ENCODE assay signal across 1 cellular context in genomic region chr1:15155760-15156743, GRCh38.
TF ChIP-seq lines count a peak whose summit lies in the region.

No MANE protein-coding gene starts in this region.

TF ChIP-seq in GM12878, 131 proteins besides CTCF, POLR2A, EP300 and RAD21 (continued from another document and continues in another):
- no peak for TF ChIP-seq CBX3 (IDR thresholded peaks at IDR 0.05; ENCODE audit: borderline replicate concordance, low read depth)
- no peak for TF ChIP-seq NR2C2 (IDR thresholded peaks at IDR 0.05; ENCODE audit: borderline replicate concordance, control insufficient read depth, insufficient read length, low read depth)
- no peak for TF ChIP-seq LARP7 (IDR thresholded peaks at IDR 0.05)
- TF ChIP-seq ZNF274 (IDR thresholded peaks at IDR 0.05; ENCODE audit: insufficient read depth, insufficient read length), result no peak
- no peak for TF ChIP-seq TBL1XR1 (IDR thresholded peaks at IDR 0.05; ENCODE audit: low read depth, low read length)
- no peak for TF ChIP-seq SRF (IDR thresholded peaks at IDR 0.05; ENCODE audit: low read depth in 2 of 2, low read length in 2 of 2)
- TF ChIP-seq CEBPB (IDR thresholded peaks at IDR 0.05; ENCODE audit: borderline replicate concordance in 1 of 2, low read depth in 2 of 2, low read length in 2 of 2), result no peak
- TF ChIP-seq SIX5 (IDR thresholded peaks at IDR 0.05; ENCODE audit: low read depth, low read length, severe bottlenecking), result no peak
- no peak for TF ChIP-seq TCF7 (IDR thresholded peaks at IDR 0.05; ENCODE audit: borderline replicate concordance)
- peak; percentile 15; the same call in 1 of the 2 replicates for TF ChIP-seq NFIC (IDR thresholded peaks at IDR 0.05; ENCODE audit: low read depth, low read length)
- TF ChIP-seq ATF3 (IDR thresholded peaks at IDR 0.05; ENCODE audit: borderline replicate concordance, extremely low read depth, low read depth, low read length), result no peak
- no peak for TF ChIP-seq EGR1 (IDR thresholded peaks at IDR 0.05; ENCODE audit: borderline replicate concordance in 1 of 2, low read depth in 2 of 2, low read length in 2 of 2)
- TF ChIP-seq IKZF1 (conservative IDR thresholded peaks at IDR 0.05), result peak; percentile 71
- no peak for TF ChIP-seq SREBF2 (IDR thresholded peaks at IDR 0.05; ENCODE audit: low read length)
- TF ChIP-seq KDM1A (IDR thresholded peaks at IDR 0.05; ENCODE audit: borderline replicate concordance), result no peak
- no peak for TF ChIP-seq IRF3 (IDR thresholded peaks at IDR 0.05)
- no peak for TF ChIP-seq HSF1 (IDR thresholded peaks at IDR 0.05; ENCODE audit: low read depth, low read length)
- no peak for TF ChIP-seq NRF1 (conservative IDR thresholded peaks at IDR 0.05; ENCODE audit: low read depth, low read length)
- no peak for TF ChIP-seq ZBTB40 (IDR thresholded peaks at IDR 0.05; ENCODE audit: borderline replicate concordance)
- TF ChIP-seq SREBF1 (IDR thresholded peaks at IDR 0.05; ENCODE audit: low read length), result no peak
- no peak for TF ChIP-seq MLLT1 (IDR thresholded peaks at IDR 0.05)
- no peak for TF ChIP-seq ESRRA (IDR thresholded peaks at IDR 0.05; ENCODE audit: low read length)
- peak; percentile 76 for TF ChIP-seq EED (IDR thresholded peaks at IDR 0.05; ENCODE audit: low read depth)
- no peak for TF ChIP-seq YY1 (IDR thresholded peaks at IDR 0.05; ENCODE audit: low read depth, low read length)
- no peak for TF ChIP-seq NFYA (IDR thresholded peaks at IDR 0.05; ENCODE audit: borderline replicate concordance, low read depth, low read length)
- TF ChIP-seq MXI1 (IDR thresholded peaks at IDR 0.05; ENCODE audit: low read depth, low read length), result no peak
- no peak for TF ChIP-seq BMI1 (IDR thresholded peaks at IDR 0.05; ENCODE audit: borderline replicate concordance)
- TF ChIP-seq ZSCAN29 (IDR thresholded peaks at IDR 0.05), result no peak
- no peak for TF ChIP-seq ZNF207 (IDR thresholded peaks at IDR 0.05; ENCODE audit: borderline replicate concordance)
- no peak for TF ChIP-seq BRCA1 (IDR thresholded peaks at IDR 0.05; ENCODE audit: low read depth, low read length)
- no peak; the same call in none of the 2 replicates for TF ChIP-seq ATF7 (IDR thresholded peaks at IDR 0.05; ENCODE audit: low read depth)
- 0 out of 2 replicates have a peak, but pooled peaks have one; percentile 13 for TF ChIP-seq TCF3 (IDR thresholded peaks at IDR 0.05; ENCODE audit: borderline replicate concordance, insufficient read depth, low read depth, low read length)
- TF ChIP-seq BCL3 (IDR thresholded peaks at IDR 0.05; ENCODE audit: borderline replicate concordance, insufficient read depth, low read depth, low read length, poor library complexity, severe bottlenecking), result no peak
- TF ChIP-seq JUNB (IDR thresholded peaks at IDR 0.05), result no peak
- no peak for TF ChIP-seq HDAC2 (IDR thresholded peaks at IDR 0.05)
- TF ChIP-seq HDAC6 (IDR thresholded peaks at IDR 0.05; ENCODE audit: unreplicated experiment), result no peak
- no peak for TF ChIP-seq NKRF (conservative IDR thresholded peaks at IDR 0.05)
- no peak for TF ChIP-seq CUX1 (IDR thresholded peaks at IDR 0.05; ENCODE audit: insufficient replicate concordance, low read depth, low read length)
- no peak for TF ChIP-seq MYB (IDR thresholded peaks at IDR 0.05; ENCODE audit: borderline replicate concordance, low read depth, low read length)
- no peak for TF ChIP-seq SKIL (IDR thresholded peaks at IDR 0.05; ENCODE audit: low read depth, poor library complexity, severe bottlenecking)
- peak; percentile 11 to 25; a peak in 1 of 4 replicates for TF ChIP-seq BHLHE40 (IDR thresholded peaks at IDR 0.05; ENCODE audit: borderline replicate concordance in 1 of 2, low read depth in 2 of 2, low read length in 1 of 2)
- no peak for TF ChIP-seq TARDBP (IDR thresholded peaks at IDR 0.05; ENCODE audit: borderline replicate concordance)
- no peak for TF ChIP-seq PML (IDR thresholded peaks at IDR 0.05; ENCODE audit: low read length)
- TF ChIP-seq TAF1 (IDR thresholded peaks at IDR 0.05; ENCODE audit: borderline replicate concordance, low read depth, low read length), result no peak
- TF ChIP-seq IKZF2 (IDR thresholded peaks at IDR 0.05), result peak; percentile 67 to 73; a peak in 3 of 4 replicates
- TF ChIP-seq RAD51 (IDR thresholded peaks at IDR 0.05), result no peak; the same call in 1 of the 2 replicates
- no peak for TF ChIP-seq CHD1 (IDR thresholded peaks at IDR 0.05; ENCODE audit: low read depth, low read length)
